ENCODE assay signal across 22 cellular contexts in the genomic region with DNA sequence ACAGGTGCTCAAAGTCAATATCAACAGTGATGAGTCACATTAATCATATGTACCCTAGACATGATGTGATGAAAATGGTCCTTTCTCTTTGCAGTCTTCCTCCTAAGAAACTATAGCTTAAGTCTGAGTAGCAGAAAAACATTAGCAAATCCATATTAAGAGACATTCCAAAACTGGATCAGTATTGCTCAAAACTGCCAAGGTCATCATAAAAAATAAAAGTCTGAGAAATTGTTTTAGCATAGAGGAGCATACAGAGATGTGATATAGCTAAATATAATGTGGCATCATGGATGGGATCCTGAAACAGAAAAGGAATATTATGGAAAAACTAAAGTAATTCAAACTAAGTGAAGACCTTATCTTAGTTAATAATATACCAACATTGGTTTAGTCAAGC.
"Had no signal": no experiment of that assay in that cellular context is flagged by ENCODE, and none has a peak within 500 bp of the region (broad histone marks: within the 10 kb centered on the region; RNA-seq: fewer than 3 reads in every experiment).

No MANE protein-coding gene starts in this region.

- H3K36me3 ChIP-seq: MG63 had no signal

- H3K27me3 ChIP-seq: MG63 had no signal

- ATAC-seq: Panc1, T-cell had no signal

- H3K27ac ChIP-seq: RWPE1 had no signal

- DNase-seq: Karpas-422, KG1, MG63, NCI-H1092, NCI-H1105 treated with DMSO at 0.1 percent for 48 hours, NCI-H1417 treated with DMSO at 0.1 percent for 48 hours, NCI-H187, NCI-H2029, NCI-H2081 treated with DMSO at 0.1 percent for 48 hours, NCI-H2171, NCI-H226, NCI-H446, NCI-H510A, NCI-H524 treated with DMSO at 0.1 percent for 48 hours, NCI-H69, NCI-H774, SHP77, SK-N-SH, SW 1271, T-cell had no signal

- H3K9ac ChIP-seq: SK-N-SH had no signal

- H3K4me3 ChIP-seq: MG63 had no signal

- H3K4me2 ChIP-seq: SK-N-SH had no signal

- H3K9me3 ChIP-seq: MG63, SK-N-SH had no signal
